1 cellular context compared by ENCODE assay signal in genomic region chr2:216565946-216566345, GRCh38.
TF ChIP-seq lines count a peak whose summit lies in the region.

No MANE protein-coding gene starts in this region.

TF ChIP-seq in GM12878, 131 proteins besides CTCF, POLR2A, EP300 and RAD21 (continued from another document):
- TF ChIP-seq, protein P1, sequence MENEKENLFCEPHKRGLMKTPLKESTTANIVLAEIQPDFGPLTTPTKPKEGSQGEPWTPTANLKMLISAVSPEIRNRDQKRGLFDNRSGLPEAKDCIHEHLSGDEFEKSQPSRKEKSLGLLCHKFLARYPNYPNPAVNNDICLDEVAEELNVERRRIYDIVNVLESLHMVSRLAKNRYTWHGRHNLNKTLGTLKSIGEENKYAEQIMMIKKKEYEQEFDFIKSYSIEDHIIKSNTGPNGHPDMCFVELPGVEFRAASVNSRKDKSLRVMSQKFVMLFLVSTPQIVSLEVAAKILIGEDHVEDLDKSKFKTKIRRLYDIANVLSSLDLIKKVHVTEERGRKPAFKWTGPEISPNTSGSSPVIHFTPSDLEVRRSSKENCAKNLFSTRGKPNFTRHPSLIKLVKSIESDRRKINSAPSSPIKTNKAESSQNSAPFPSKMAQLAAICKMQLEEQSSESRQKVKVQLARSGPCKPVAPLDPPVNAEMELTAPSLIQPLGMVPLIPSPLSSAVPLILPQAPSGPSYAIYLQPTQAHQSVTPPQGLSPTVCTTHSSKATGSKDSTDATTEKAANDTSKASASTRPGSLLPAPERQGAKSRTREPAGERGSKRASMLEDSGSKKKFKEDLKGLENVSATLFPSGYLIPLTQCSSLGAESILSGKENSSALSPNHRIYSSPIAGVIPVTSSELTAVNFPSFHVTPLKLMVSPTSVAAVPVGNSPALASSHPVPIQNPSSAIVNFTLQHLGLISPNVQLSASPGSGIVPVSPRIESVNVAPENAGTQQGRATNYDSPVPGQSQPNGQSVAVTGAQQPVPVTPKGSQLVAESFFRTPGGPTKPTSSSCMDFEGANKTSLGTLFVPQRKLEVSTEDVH (IDR thresholded peaks at IDR 0.05; ENCODE audit: low read depth, partially characterized antibody), result no peak
- TF ChIP-seq BCLAF1 (IDR thresholded peaks at IDR 0.05) (no peak), BCL3 (IDR thresholded peaks at IDR 0.05; ENCODE audit: borderline replicate concordance, insufficient read depth, low read depth, low read length, poor library complexity, severe bottlenecking) (no peak), CHD2 (IDR thresholded peaks at IDR 0.05; ENCODE audit: borderline replicate concordance, low read depth, low read length) (no peak)
